ENCODE assay signal across 11 cellular contexts in the genomic region with DNA sequence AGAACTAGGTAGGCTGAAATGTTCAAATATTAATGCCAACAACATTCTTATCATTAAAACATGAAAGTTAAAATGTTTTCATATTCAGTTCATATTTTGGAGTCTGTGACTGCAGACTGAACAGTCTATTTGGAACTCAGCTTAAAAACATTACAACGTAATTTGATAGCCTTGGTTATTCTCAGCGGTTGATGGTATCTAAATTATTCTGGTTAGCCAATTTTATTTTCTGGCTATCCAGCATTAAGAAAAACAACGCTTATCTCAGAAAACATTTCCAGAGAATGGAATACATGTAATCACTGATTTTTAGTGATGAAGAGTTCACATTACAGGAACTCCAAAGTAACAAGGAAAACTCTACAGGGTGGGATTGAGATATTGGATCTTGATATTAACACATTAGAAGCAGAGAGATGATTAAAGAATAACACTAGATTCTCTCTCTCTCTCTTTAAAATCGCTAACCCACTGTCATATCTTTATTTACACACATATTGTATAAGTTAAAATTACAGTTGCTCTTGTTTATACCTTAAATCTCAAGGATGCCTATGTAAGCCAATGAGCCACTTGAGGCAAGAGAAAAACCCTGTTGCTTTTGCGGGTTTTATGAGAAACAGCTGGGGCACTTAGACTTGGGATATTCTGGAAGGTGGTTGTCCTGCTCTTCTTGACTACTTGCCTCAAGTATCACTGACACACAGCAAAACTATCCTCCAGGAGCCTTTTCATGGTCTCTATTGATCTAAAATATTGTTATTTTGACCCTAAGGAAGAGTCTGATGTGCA.
"Had no signal": no experiment of that assay in that cellular context is flagged by ENCODE, and none has a peak within 500 bp of the region (broad histone marks: within the 10 kb centered on the region; RNA-seq: fewer than 3 reads in every experiment).

No MANE protein-coding gene starts in this region.

- H3K9me3 ChIP-seq: colonic mucosa, gastroesophageal sphincter, transverse colon had no signal

- H3K4me3 Mint-ChIP-seq: activated CD8-positive, alpha-beta memory T cell treated with anti-CD3 and anti-CD28 coated beads, Interleukin-2, amount 10 ng/mL, durations not matched to agents 7 days and 5 days; activated naive CD8-positive, alpha-beta T cell; activated T-cell treated with anti-CD3 and anti-CD28 coated beads, Interleukin-2, amount 50 U/mL, for 24 hours; stimulated activated effector memory CD8-positive, alpha-beta T cell treated with anti-CD3 and anti-CD28 coated beads, Interleukin-12 subunit alpha, Interleukin-12 subunit beta, amount 100 ng/mL, for 72 hours had no signal

- H3K4me3 ChIP-seq: colonic mucosa, gastroesophageal sphincter, transverse colon had no signal

- H3K4me1 ChIP-seq: colonic mucosa had no signal

- H3K27ac Mint-ChIP-seq: activated CD8-positive, alpha-beta memory T cell treated with anti-CD3 and anti-CD28 coated beads, Interleukin-2, amount 10 ng/mL, durations not matched to agents 7 days and 5 days; activated naive CD8-positive, alpha-beta T cell; activated T-cell treated with anti-CD3 and anti-CD28 coated beads, Interleukin-2, amount 50 U/mL, for 24 hours; stimulated activated effector memory CD8-positive, alpha-beta T cell treated with anti-CD3 and anti-CD28 coated beads, Interleukin-12 subunit alpha, Interleukin-12 subunit beta, amount 100 ng/mL, for 72 hours had no signal

- DNase-seq: activated CD4-positive, alpha-beta T cell treated with anti-CD3 and anti-CD28 coated beads, Interleukin-2, amount 50 U/mL, for 48 hours; activated CD8-positive, alpha-beta memory T cell treated with anti-CD3 and anti-CD28 coated beads, Interleukin-2, amount 10 ng/mL, durations not matched to agents 7 days and 5 days; activated gamma-delta T cell; activated T-cell treated with anti-CD3 and anti-CD28 coated beads, Interleukin-2, amount 50 U/mL, for 24 hours; colonic mucosa; effector CD4-positive, alpha-beta T cell; right cardiac atrium; transverse colon had no signal

- H3K27ac ChIP-seq: colonic mucosa, gastroesophageal sphincter, transverse colon had no signal

- H3K36me3 ChIP-seq: colonic mucosa, gastroesophageal sphincter, transverse colon had no signal

- H3K27me3 Mint-ChIP-seq: activated CD8-positive, alpha-beta memory T cell treated with anti-CD3 and anti-CD28 coated beads, Interleukin-2, amount 10 ng/mL, durations not matched to agents 7 days and 5 days; activated naive CD8-positive, alpha-beta T cell; activated T-cell treated with anti-CD3 and anti-CD28 coated beads, Interleukin-2, amount 50 U/mL, for 24 hours had no signal

- H3K27me3 ChIP-seq: colonic mucosa, gastroesophageal sphincter, transverse colon had no signal
